Comparison of ENCODE assay signal across 15 cellular contexts in genomic region chr13:113468029-113468428, GRCh38.
"Had no signal": no experiment of that assay in that cellular context is flagged by ENCODE, and none has a peak within 500 bp of the region (broad histone marks: within the 10 kb centered on the region; RNA-seq: fewer than 3 reads in every experiment).

No MANE protein-coding gene starts in this region.

- FAIRE-seq: small intestine had no signal

- H3K4me3 ChIP-seq: heart left ventricle, right atrium auricular region, tibial artery, upper lobe of right lung, vagina had no signal

- H3K4me1 ChIP-seq: foreskin keratinocyte, upper lobe of right lung, vagina had no signal

- H3K27ac ChIP-seq: foreskin keratinocyte, right atrium auricular region, tibial artery, upper lobe of right lung, vagina had no signal

- DNase-seq: effector memory CD4-positive, alpha-beta T cell; foreskin keratinocyte; hippocampal formation; left colon; naive B cell; small intestine; stimulated activated CD4-positive, alpha-beta T cell treated with anti-CD3 and anti-CD28 coated beads, Interleukin-12 subunit alpha, Interleukin-12 subunit beta, amount 100 ng/mL, for 4 hours; stimulated activated CD4-positive, alpha-beta T cell treated with anti-CD3 and anti-CD28 coated beads, Interleukin-2, amount 100 ng/mL, for 48 hours; stimulated activated naive CD4-positive, alpha-beta T cell treated with Interleukin-2 at 50 U/mL for 16 hours; tibial artery had no signal

- H3K9me3 Mint-ChIP-seq: naive B cell, nephron had no signal

- H3K9me3 ChIP-seq: heart left ventricle, right atrium auricular region, tibial artery, upper lobe of right lung, vagina had no signal

- H3K27me3 Mint-ChIP-seq: naive B cell had no signal

- H3K4me3 Mint-ChIP-seq: naive B cell had no signal

- H3K27me3 ChIP-seq: foreskin keratinocyte, heart left ventricle, right atrium auricular region, tibial artery, upper lobe of right lung, vagina had no signal

- ATAC-seq: foreskin keratinocyte, left colon, upper lobe of right lung had no signal
